16 cellular contexts compared by ENCODE assay signal in genomic region chr1:176863613-176864012, GRCh38.
"Had no signal": no experiment of that assay in that cellular context is flagged by ENCODE, and none has a peak within 500 bp of the region (broad histone marks: within the 10 kb centered on the region; RNA-seq: fewer than 3 reads in every experiment).

No MANE protein-coding gene starts in this region.

- H3K4me1 ChIP-seq: colonic mucosa, esophagus muscularis mucosa, right atrium auricular region, testis, tibial nerve had no signal

- H3K36me3 ChIP-seq: colonic mucosa, esophagus muscularis mucosa, right atrium auricular region, sigmoid colon, tibial nerve had no signal

- H3K27ac ChIP-seq: colonic mucosa, esophagus muscularis mucosa, right atrium auricular region, sigmoid colon, skin epidermis, testis, tibial nerve had no signal

- H3K4me1 Mint-ChIP-seq: mesothelial cell of epicardium; natural killer cell; stimulated activated naive B cell treated with anti-CD40 and anti-IgM and Interleukin-4, amounts not matched to agents 10 μg/mL and 1 μg/mL and 100 μg/mL, for 72 hours; stimulated activated naive CD8-positive, alpha-beta T cell treated with anti-CD3 and anti-CD28 coated beads, Interleukin-15, amount 100 ng/mL, for 72 hours had no signal

- H3K4me3 ChIP-seq: colonic mucosa, esophagus muscularis mucosa, right atrium auricular region, sigmoid colon, skin epidermis, testis, tibial nerve had no signal

- H3K4me3 Mint-ChIP-seq: mesothelial cell of epicardium; natural killer cell; neural crest cell; stimulated activated naive B cell treated with anti-CD40 and anti-IgM and Interleukin-4, amounts not matched to agents 10 μg/mL and 1 μg/mL and 100 μg/mL, for 72 hours; stimulated activated naive CD8-positive, alpha-beta T cell treated with anti-CD3 and anti-CD28 coated beads, Interleukin-15, amount 100 ng/mL, for 72 hours had no signal

- H3K27me3 ChIP-seq: colonic mucosa, esophagus muscularis mucosa, right atrium auricular region, sigmoid colon, testis, tibial nerve had no signal

- DNase-seq: colonic mucosa; effector CD4-positive, alpha-beta T cell; kidney glomerular epithelial cell; natural killer cell; sigmoid colon; stimulated activated CD4-positive, alpha-beta T cell treated with anti-CD3 and anti-CD28 coated beads, Interleukin-2, amount 100 ng/mL, for 24 hours; stimulated activated CD4-positive, alpha-beta T cell treated with anti-CD3 and anti-CD28 coated beads, Interleukin-4, amount 100 ng/mL, for 4 hours; stimulated activated naive B cell treated with anti-CD40 and anti-IgM and Interleukin-4, amounts not matched to agents 10 μg/mL and 1 μg/mL and 100 μg/mL, for 72 hours; stimulated activated naive CD8-positive, alpha-beta T cell treated with anti-CD3 and anti-CD28 coated beads, Interleukin-15, amount 100 ng/mL, for 72 hours; testis had no signal

- H3K9me3 Mint-ChIP-seq: mesothelial cell of epicardium, neural crest cell had no signal

- H3K27ac Mint-ChIP-seq: mesothelial cell of epicardium; natural killer cell; stimulated activated naive B cell treated with anti-CD40 and anti-IgM and Interleukin-4, amounts not matched to agents 10 μg/mL and 1 μg/mL and 100 μg/mL, for 72 hours; stimulated activated naive CD8-positive, alpha-beta T cell treated with anti-CD3 and anti-CD28 coated beads, Interleukin-15, amount 100 ng/mL, for 72 hours had no signal

- H3K9me3 ChIP-seq: colonic mucosa, esophagus muscularis mucosa, right atrium auricular region, sigmoid colon, testis, tibial nerve had no signal

- H3K36me3 Mint-ChIP-seq: mesothelial cell of epicardium; natural killer cell; stimulated activated naive B cell treated with anti-CD40 and anti-IgM and Interleukin-4, amounts not matched to agents 10 μg/mL and 1 μg/mL and 100 μg/mL, for 72 hours had no signal
